19 cellular contexts compared by ENCODE assay signal in the genomic region with DNA sequence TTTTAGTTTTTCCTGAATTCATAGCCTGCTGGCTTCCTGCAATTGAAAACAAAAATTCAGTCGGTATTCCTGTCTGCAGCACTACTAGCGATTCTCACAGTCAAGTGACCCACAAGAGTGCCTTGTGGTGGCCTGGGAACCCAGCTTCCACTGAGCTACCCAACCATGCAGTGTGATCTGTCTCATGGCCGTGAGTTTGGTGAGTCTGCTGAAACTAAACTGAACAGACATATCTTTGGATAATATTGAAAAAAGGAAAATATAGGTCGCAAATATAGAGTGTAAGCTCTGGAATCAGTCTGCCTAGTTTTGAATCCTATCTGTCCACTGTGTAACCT. TPM values are rescaled to one million over a fixed set of nuclear protein-coding genes. Genes with fewer than 3 reads are reported as not detected.
DNase-seq lines count a peak whose midpoint lies in the region; ATAC-seq and TF ChIP-seq lines count a peak whose summit lies in the region.
"Had no signal": no experiment of that assay in that cellular context is flagged by ENCODE, and none has a peak within 500 bp of the region (broad histone marks: within the 10 kb centered on the region; RNA-seq: fewer than 3 reads in every experiment).

No MANE protein-coding gene starts in this region.

- no peaks in the 10 kb centered on the region for H3K9me3 Mint-ChIP-seq in endothelial cell (ENCODE audit: unreplicated experiment)
- no peaks in the 10 kb centered on the region for H3K9me3 Mint-ChIP-seq in stimulated activated naive CD8-positive, alpha-beta T cell treated with anti-CD3 and anti-CD28 coated beads, Interleukin-15, amount 100 ng/mL, for 72 hours
- H3K9me3 Mint-ChIP-seq: naive B cell had no signal

- H3K27me3 ChIP-seq in HUES6 (ENCODE audit: control insufficient read depth, insufficient read depth, low read length) = no peaks in the 10 kb centered on the region
- H3K27me3 ChIP-seq: adrenal gland, cardiac muscle cell, esophagus muscularis mucosa, tibial artery had no signal

- no peak overlapping the region for H3K9ac ChIP-seq in HUES6 (ENCODE audit: low read length)

- peak overlapping the region; percentile 13 for H3K4me3 Mint-ChIP-seq in endothelial cell (ENCODE audit: unreplicated experiment)
- H3K4me3 Mint-ChIP-seq in stimulated activated naive CD8-positive, alpha-beta T cell treated with anti-CD3 and anti-CD28 coated beads, Interleukin-15, amount 100 ng/mL, for 72 hours = peak overlapping the region; percentile 71 to 81

- H3K4me1 ChIP-seq in HUES6 (ENCODE audit: control insufficient read depth, insufficient read depth, low read length) = peaks cover 8% of the 10 kb centered on the region; the same call in 1 of the 2 replicates
- H3K4me1 ChIP-seq: adrenal gland, tibial artery had no signal

- H3K9me3 ChIP-seq in HUES6 (ENCODE audit: control insufficient read depth, insufficient read depth, low read depth, low read length) = no peaks in the 10 kb centered on the region
- H3K9me3 ChIP-seq: adrenal gland, esophagus muscularis mucosa, tibial artery had no signal

- no peaks in the 10 kb centered on the region for H3K27me3 Mint-ChIP-seq in endothelial cell (ENCODE audit: unreplicated experiment)
- no peaks in the 10 kb centered on the region for H3K27me3 Mint-ChIP-seq in stimulated activated naive CD8-positive, alpha-beta T cell treated with anti-CD3 and anti-CD28 coated beads, Interleukin-15, amount 100 ng/mL, for 72 hours
- H3K27me3 Mint-ChIP-seq: naive B cell, progenitor cell of endocrine pancreas had no signal

- H3K36me3 Mint-ChIP-seq in endothelial cell (ENCODE audit: low read depth, unreplicated experiment) = peaks cover 35% of the 10 kb centered on the region

- H3K27ac Mint-ChIP-seq in endothelial cell (ENCODE audit: unreplicated experiment) = peak overlapping the region; percentile 96
- no peak overlapping the region for H3K27ac Mint-ChIP-seq in stimulated activated naive CD8-positive, alpha-beta T cell treated with anti-CD3 and anti-CD28 coated beads, Interleukin-15, amount 100 ng/mL, for 72 hours
- H3K27ac Mint-ChIP-seq: progenitor cell of endocrine pancreas had no signal

- intact Hi-C loops in cardiac septum (cut with DNase I) (no loop called here), left cardiac atrium (cut with DNase I) (no loop called here)

- H3K27ac ChIP-seq in HUES6 (ENCODE audit: low read depth, low read length) = peak overlapping the region; percentile 61
- H3K27ac ChIP-seq: adrenal gland, cardiac muscle cell, RWPE1, tibial artery had no signal

- H3K36me3 ChIP-seq in HUES6 (ENCODE audit: control insufficient read depth, insufficient read depth, low read length) = peaks cover 58% of the 10 kb centered on the region

- peaks cover 20% of the 10 kb centered on the region for H3K4me1 Mint-ChIP-seq in endothelial cell (ENCODE audit: unreplicated experiment)
- H3K4me1 Mint-ChIP-seq in stimulated activated naive CD8-positive, alpha-beta T cell treated with anti-CD3 and anti-CD28 coated beads, Interleukin-15, amount 100 ng/mL, for 72 hours = peaks cover 11% of the 10 kb centered on the region

- peak; percentile 56 for DNase-seq in cardiac septum (ENCODE audit: low spot score)
- DNase-seq in left cardiac atrium = no peak
- no peak for DNase-seq in endothelial cell (ENCODE audit: low spot score)
- no peak for DNase-seq in stimulated activated naive CD8-positive, alpha-beta T cell treated with anti-CD3 and anti-CD28 coated beads, Interleukin-15, amount 100 ng/mL, for 72 hours
- DNase-seq in hypothalamus (lab: John Stamatoyannopoulos, UW) = no peak
- DNase-seq: ACHN, adrenal gland, MV-4-11, naive B cell, NCI-H2029, tibial artery had no signal

- no peak overlapping the region for H3K4me3 ChIP-seq in HUES6 (ENCODE audit: low read depth, low read length)
- H3K4me3 ChIP-seq: adrenal gland, cardiac muscle cell, K562, tibial artery had no signal

- ATAC-seq in left cardiac atrium = no peak
- ATAC-seq in stimulated activated naive CD8-positive, alpha-beta T cell treated with anti-CD3 and anti-CD28 coated beads, Interleukin-15, amount 100 ng/mL, for 72 hours = no peak
- ATAC-seq in GM19023 (IDR thresholded peaks at IDR 0.05; ENCODE audit: unreplicated experiment) = no peak
- no peak for ATAC-seq in HG02973 (IDR thresholded peaks at IDR 0.05; ENCODE audit: unreplicated experiment)

- no peak for TF ChIP-seq CTCF in endothelial cell (IDR thresholded peaks at IDR 0.05; ENCODE audit: unreplicated experiment)

RNA-seq across cellular contexts. Expression of gene ZNF786, which starts 18.1 kb away (rescaled TPM):
- total RNA-seq in cardiac septum = 3.0 TPM
- total RNA-seq in left cardiac atrium = 1 to 10 TPM; 2.9 to 3.0 TPM
- total RNA-seq in endothelial cell (ENCODE audit: unreplicated experiment) = 19.0 TPM

RNA-seq across cellular contexts. Expression of gene PDIA4, which starts 44.1 kb away (rescaled TPM):
- total RNA-seq in cardiac septum (38.5 TPM), left cardiac atrium (10 to 100 TPM; 56.2 to 95.3 TPM), endothelial cell (ENCODE audit: unreplicated experiment) (266 TPM)

RNA-seq across cellular contexts. Expression of gene ZNF425, which starts 53.7 kb away (rescaled TPM):
- total RNA-seq in cardiac septum (0.78 TPM), left cardiac atrium (1 to 10 TPM in 1 of 2 donors, under 1 TPM in 1; 0.79 to 1.0 TPM), endothelial cell (ENCODE audit: unreplicated experiment) (6.2 TPM)
